Comparison of ENCODE assay signal across 22 cellular contexts in genomic region chr12:130079254-130079653, GRCh38.
DNase-seq lines count a peak whose midpoint lies in the region; ATAC-seq and TF ChIP-seq lines count a peak whose summit lies in the region.
"Had no signal": no experiment of that assay in that cellular context is flagged by ENCODE, and none has a peak within 500 bp of the region (broad histone marks: within the 10 kb centered on the region; RNA-seq: fewer than 3 reads in every experiment).

No MANE protein-coding gene starts in this region.

- H3K27me3 ChIP-seq in foreskin keratinocyte (no peaks in the 10 kb centered on the region), BE2C (peaks cover 2% of the 10 kb centered on the region; the same call in 1 of the 2 replicates)
- H3K27me3 ChIP-seq: BLaER1 treated with 17β-estradiol and CSF1 and Interleukin-3, amounts not matched to agents 10 nM and 100 nM; MG63; Peyer's patch had no signal

- ATAC-seq in foreskin keratinocyte: peak; percentile 47
- ATAC-seq: CD8-positive, alpha-beta T cell had no signal

- no peaks in the 10 kb centered on the region for H3K36me3 Mint-ChIP-seq in type B pancreatic cell
- H3K36me3 Mint-ChIP-seq: CD8-positive, alpha-beta T cell had no signal

- TF ChIP-seq CTCF in VCaP (conservative IDR thresholded peaks at IDR 0.05): no peak
- TF ChIP-seq CTCF in foreskin keratinocyte (conservative IDR thresholded peaks at IDR 0.05): no peak
- TF ChIP-seq CTCF in type B pancreatic cell (conservative IDR thresholded peaks at IDR 0.05): no peak
- TF ChIP-seq CTCF in BE2C (IDR thresholded peaks at IDR 0.05; ENCODE audit: low read depth, low read length): no peak

- peaks cover 58% of the 10 kb centered on the region for H3K27me3 Mint-ChIP-seq in type B pancreatic cell

- H3K4me3 ChIP-seq in BE2C (ENCODE audit: low read depth, low read length): no peak overlapping the region
- H3K4me3 ChIP-seq: MG63, Peyer's patch, SK-N-MC had no signal

- H3K27ac ChIP-seq in VCaP (peak overlapping the region; percentile 42), foreskin keratinocyte (peak overlapping the region; percentile 40)
- H3K27ac ChIP-seq: BLaER1 treated with 17β-estradiol and CSF1 and Interleukin-3, amounts not matched to agents 10 nM and 100 nM; HL-60; KMS-11; Peyer's patch; SK-N-MC had no signal

- no peak overlapping the region for H3K27ac Mint-ChIP-seq in type B pancreatic cell
- H3K27ac Mint-ChIP-seq: CD8-positive, alpha-beta T cell had no signal

- peaks cover 9% of the 10 kb centered on the region for H3K9me3 Mint-ChIP-seq in type B pancreatic cell

- no peaks in the 10 kb centered on the region for H3K9me3 ChIP-seq in BE2C
- H3K9me3 ChIP-seq: MG63, Peyer's patch had no signal

- peaks cover 49% of the 10 kb centered on the region for H3K4me1 Mint-ChIP-seq in type B pancreatic cell (ENCODE audit: unreplicated experiment)

- H3K4me3 Mint-ChIP-seq in type B pancreatic cell: peak overlapping the region; percentile 14
- H3K4me3 Mint-ChIP-seq: CD8-positive, alpha-beta T cell had no signal

- no peaks in the 10 kb centered on the region for H3K36me3 ChIP-seq in BE2C
- H3K36me3 ChIP-seq: MG63, Peyer's patch had no signal

- DNase-seq in COLO829 (ENCODE audit: low spot score) (peak; percentile 15), foreskin keratinocyte (peak in 1 of 2 donors; percentile 44), type B pancreatic cell (ENCODE audit: extremely low spot score, unreplicated experiment) (no peak), BE2C (no peak), NCI-H774 (lab: John Stamatoyannopoulos, UW) (no peak)
- DNase-seq in activated CD8-positive, alpha-beta memory T cell treated with anti-CD3 and anti-CD28 coated beads for 24 hours: no peak
- DNase-seq: CD8-positive, alpha-beta T cell; HCEC 1CT; MG63; NCI-H1048; NCI-H1436 treated with DMSO at 0.1 percent for 48 hours; NCI-H2029; NCI-H2171; NCI-H446 treated with DMSO at 0.1 percent for 48 hours; NCI-H69; Peyer's patch; SHP77 had no signal

- peaks cover 9% of the 10 kb centered on the region for H3K4me1 ChIP-seq in foreskin keratinocyte
- no peaks in the 10 kb centered on the region for H3K4me1 ChIP-seq in BE2C
- H3K4me1 ChIP-seq: Peyer's patch had no signal
